11 cellular contexts compared by ENCODE assay signal in genomic region chr6:56652994-56653393, GRCh38. TPM values are rescaled to one million over a fixed set of nuclear protein-coding genes. Genes with fewer than 3 reads are reported as not detected.
A peak's percentile ranks its signal among the peaks of the same experiment; 100 is the strongest.
DNase-seq lines count a peak whose midpoint lies in the region; ATAC-seq, FAIRE-seq and TF ChIP-seq lines count a peak whose summit lies in the region.
"Had no signal": no experiment of that assay in that cellular context is flagged by ENCODE, and none has a peak within 500 bp of the region (broad histone marks: within the 10 kb centered on the region; RNA-seq: fewer than 3 reads in every experiment).

No MANE protein-coding gene starts in this region.

- H3K79me2 ChIP-seq in astrocyte (ENCODE audit: insufficient read depth, low read length), result peaks cover 45% of the 10 kb centered on the region

- H3K4me3 ChIP-seq in HEK293 (ENCODE audit: low read depth, low read length), result no peak overlapping the region
- no peak overlapping the region for H3K4me3 ChIP-seq in astrocyte (ENCODE audit: insufficient read depth, low read depth, low read length)
- no peak overlapping the region for H3K4me3 ChIP-seq in Peyer's patch
- H3K4me3 ChIP-seq: GM12878, SJCRH30 had no signal

- POLR2A ChIA-PET in HEK293 (lab: Yijun Ruan, JAX), result no interaction called here

- peak overlapping the region; percentile 64 for H3K4me2 ChIP-seq in astrocyte (ENCODE audit: low read length)

- no peak overlapping the region for H3K4me3 Mint-ChIP-seq in astrocyte (ENCODE audit: unreplicated experiment)
- no peak overlapping the region for H3K4me3 Mint-ChIP-seq in natural killer cell

- H3K27me3 Mint-ChIP-seq in astrocyte (ENCODE audit: low read depth, unreplicated experiment), result no peaks in the 10 kb centered on the region
- no peaks in the 10 kb centered on the region for H3K27me3 Mint-ChIP-seq in natural killer cell (ENCODE audit: low read depth in 2 of 2)

- no peaks in the 10 kb centered on the region for H3K27me3 ChIP-seq in astrocyte (ENCODE audit: insufficient read depth, low read length)
- H3K27me3 ChIP-seq in Peyer's patch, result no peaks in the 10 kb centered on the region
- H3K27me3 ChIP-seq: SJCRH30 had no signal

- H3K27ac Mint-ChIP-seq in astrocyte (ENCODE audit: unreplicated experiment), result peak overlapping the region; percentile 56
- H3K27ac Mint-ChIP-seq in natural killer cell, result no peak overlapping the region

- peaks cover 54% of the 10 kb centered on the region for H3K4me1 ChIP-seq in HEK293 (ENCODE audit: control insufficient read depth, insufficient read depth, low read length)
- H3K4me1 ChIP-seq in astrocyte (ENCODE audit: insufficient read depth, low read length), result peaks cover 22% of the 10 kb centered on the region
- peaks cover 0 to 28% (median 0%) of the 10 kb centered on the region in 4 donors for H3K4me1 ChIP-seq in Peyer's patch

- FAIRE-seq in astrocyte (lab: Jason Lieb, UNC), result peak; percentile 93
- FAIRE-seq: GM12878 had no signal

- H3K9me3 Mint-ChIP-seq in astrocyte (ENCODE audit: unreplicated experiment), result no peaks in the 10 kb centered on the region
- peaks cover 0 to 2% of the 10 kb centered on the region in 2 donors for H3K9me3 Mint-ChIP-seq in natural killer cell

- no peak for TF ChIP-seq POLR2A in Peyer's patch (IDR thresholded peaks at IDR 0.05)

- no peaks in the 10 kb centered on the region for H3K9me3 ChIP-seq in HEK293 (ENCODE audit: control insufficient read depth, insufficient read depth, low read depth, low read length)
- H3K9me3 ChIP-seq in astrocyte (ENCODE audit: insufficient read depth, low read depth, low read length), result no peaks in the 10 kb centered on the region
- no peaks in the 10 kb centered on the region for H3K9me3 ChIP-seq in Peyer's patch
- H3K9me3 ChIP-seq: SJCRH30 had no signal

- CTCF ChIA-PET in HEK293 (lab: Yijun Ruan, JAX), result interaction anchor here (0.6 to 3.9 kb wide), 4 partner anchors 15 to 413 kb away, joined by 3 to 12 read pairs (median 4); no protein-coding TSS in a partner anchor

- peak overlapping the region; percentile 21; the same call in 1 of the 2 replicates for H3K27ac ChIP-seq in HEK293 (ENCODE audit: extremely low read depth, low read depth, low read length)
- peak overlapping the region; percentile 77 for H3K27ac ChIP-seq in astrocyte (ENCODE audit: low read depth, low read length)
- peak overlapping the region; percentile 51 for H3K27ac ChIP-seq in substantia nigra (ENCODE audit: low read depth, low read length, poor library complexity, severe bottlenecking)
- H3K27ac ChIP-seq in Peyer's patch, result no peak overlapping the region
- H3K27ac ChIP-seq: SJCRH30 had no signal

- no peak overlapping the region for H2AFZ ChIP-seq in astrocyte (ENCODE audit: low read depth, low read length)

- intact Hi-C loops in Right ventricle myocardium superior (cut with DNase I), result no loop called here
- intact Hi-C loops in natural killer cell (cut with micrococcal nuclease), result no loop called here

- H3K36me3 ChIP-seq in HEK293 (ENCODE audit: control insufficient read depth in 2 of 2, insufficient read depth in 1 of 2, low read length in 2 of 2) (peaks cover 0 to 6% of the 10 kb centered on the region in 2 experiments; a peak in 1 of 3 replicates), astrocyte (ENCODE audit: insufficient read depth, low read length) (peaks cover 16% of the 10 kb centered on the region), Peyer's patch (peaks cover 0 to 2% (median 0%) of the 10 kb centered on the region in 3 donors)

- H3K9ac ChIP-seq in astrocyte (ENCODE audit: low read length), result peak overlapping the region; percentile 46

- H3K36me3 Mint-ChIP-seq in astrocyte (ENCODE audit: low read depth, unreplicated experiment) (peaks cover 11% of the 10 kb centered on the region), natural killer cell (no peaks in the 10 kb centered on the region)

- TF ChIP-seq CTCF in HEK293 (tag by site-specific recombination; IDR thresholded peaks at IDR 0.05) (no peak), astrocyte (IDR thresholded peaks at IDR 0.05; ENCODE audit: insufficient read depth, low read depth, low read length) (no peak), Peyer's patch (IDR thresholded peaks at IDR 0.05) (no peak), natural killer cell (IDR thresholded peaks at IDR 0.05) (no peak)

- H4K20me1 ChIP-seq in astrocyte (ENCODE audit: insufficient read depth, low read length), result no peaks in the 10 kb centered on the region

- peaks cover 30% of the 10 kb centered on the region for H3K4me1 Mint-ChIP-seq in astrocyte (ENCODE audit: low read depth, unreplicated experiment)
- no peaks in the 10 kb centered on the region for H3K4me1 Mint-ChIP-seq in natural killer cell

- peak; percentile 83 for DNase-seq in astrocyte (ENCODE audit: low read depth)
- DNase-seq in Right ventricle myocardium superior, result no peak
- DNase-seq in substantia nigra (lab: John Stamatoyannopoulos, UW), result no peak
- DNase-seq in SIG-M5 (lab: John Stamatoyannopoulos, UW), result no peak
- DNase-seq in Peyer's patch, result no peak
- no peak for DNase-seq in natural killer cell
- DNase-seq: activated T-cell treated with anti-CD3 and anti-CD28 coated beads for 4 hours had no signal

- ATAC-seq in Right ventricle myocardium superior (ENCODE audit: poor library complexity) (peak; percentile 47), natural killer cell (no peak), HG03378 (IDR thresholded peaks at IDR 0.05; ENCODE audit: unreplicated experiment) (no peak)
- ATAC-seq: GM12878 had no signal

TF ChIP-seq in HEK293, 187 proteins besides CTCF, POLR2A, EP300 and RAD21 (continues in another document):
- TF ChIP-seq BCL11B (tag by site-specific recombination; IDR thresholded peaks at IDR 0.05; ENCODE audit: low read depth), result peak; percentile 35; the same call in 1 of the 2 replicates
- no peak for TF ChIP-seq REPIN1 (tag by site-specific recombination; IDR thresholded peaks at IDR 0.05; ENCODE audit: low read depth)
- peak; percentile 47; the same call in 1 of the 2 replicates for TF ChIP-seq ZNF692 (tag by site-specific recombination; IDR thresholded peaks at IDR 0.05)
- TF ChIP-seq REST (tag by site-specific recombination; IDR thresholded peaks at IDR 0.05), result no peak
- peak; percentile 88 for TF ChIP-seq ZNF843 (tag by site-specific recombination; IDR thresholded peaks at IDR 0.05)
- TF ChIP-seq ZNF362 (tag by site-specific recombination; IDR thresholded peaks at IDR 0.05), result peak; percentile 95
- 0 out of 2 replicates have a peak, but pooled peaks have one; percentile 14 for TF ChIP-seq ZBTB1 (tag by site-specific recombination; IDR thresholded peaks at IDR 0.05)
- peak; percentile 61; the same call in 1 of the 2 replicates for TF ChIP-seq IKZF3 (tag by site-specific recombination; IDR thresholded peaks at IDR 0.05)
- peak; percentile 60; the same call in 1 of the 2 replicates for TF ChIP-seq ZNF2 (tag by site-specific recombination; IDR thresholded peaks at IDR 0.05)
- no peak for TF ChIP-seq ZNF560 (tag by site-specific recombination; IDR thresholded peaks at IDR 0.05; ENCODE audit: borderline replicate concordance)
- TF ChIP-seq ZNF138 (tag by site-specific recombination; IDR thresholded peaks at IDR 0.05; ENCODE audit: borderline replicate concordance), result no peak
- no peak for TF ChIP-seq ZNF140 (tag by site-specific recombination; IDR thresholded peaks at IDR 0.05)

RNA-seq across cellular contexts. Expression of gene DST, which starts 10.3 kb away (rescaled TPM):
- total RNA-seq in astrocyte (352 and 442 TPM in 2 replicates), Right ventricle myocardium superior (234 TPM), Peyer's patch (100 to 1,000 TPM; 243 to 320 (median 285) TPM), natural killer cell (10 to 100 TPM in 1 of 3 donors, 1 to 10 TPM in 2; 5.6 to 14.7 (median 8.9) TPM)

Comparison
In these comparisons a context has a peak if more than half of its experiments do, and no peak if none do; other contexts are left out.
1. H3K27ac ChIP-seq: peak in HEK293 (single experiment), astrocyte (single experiment) and substantia nigra (single experiment); none in Peyer's patch (0 of 4).
2. RNA of gene DST, which starts 10.3 kb away (total RNA-seq): 352 to 442 TPM in astrocyte, 243 to 320 TPM in Peyer's patch and 234 TPM in Right ventricle myocardium superior (single experiment); 5.6 to 14.7 TPM in natural killer cell; every median in the first group is over 10 times any median in the second.